8 cellular contexts compared by ENCODE assay signal in the genomic region with DNA sequence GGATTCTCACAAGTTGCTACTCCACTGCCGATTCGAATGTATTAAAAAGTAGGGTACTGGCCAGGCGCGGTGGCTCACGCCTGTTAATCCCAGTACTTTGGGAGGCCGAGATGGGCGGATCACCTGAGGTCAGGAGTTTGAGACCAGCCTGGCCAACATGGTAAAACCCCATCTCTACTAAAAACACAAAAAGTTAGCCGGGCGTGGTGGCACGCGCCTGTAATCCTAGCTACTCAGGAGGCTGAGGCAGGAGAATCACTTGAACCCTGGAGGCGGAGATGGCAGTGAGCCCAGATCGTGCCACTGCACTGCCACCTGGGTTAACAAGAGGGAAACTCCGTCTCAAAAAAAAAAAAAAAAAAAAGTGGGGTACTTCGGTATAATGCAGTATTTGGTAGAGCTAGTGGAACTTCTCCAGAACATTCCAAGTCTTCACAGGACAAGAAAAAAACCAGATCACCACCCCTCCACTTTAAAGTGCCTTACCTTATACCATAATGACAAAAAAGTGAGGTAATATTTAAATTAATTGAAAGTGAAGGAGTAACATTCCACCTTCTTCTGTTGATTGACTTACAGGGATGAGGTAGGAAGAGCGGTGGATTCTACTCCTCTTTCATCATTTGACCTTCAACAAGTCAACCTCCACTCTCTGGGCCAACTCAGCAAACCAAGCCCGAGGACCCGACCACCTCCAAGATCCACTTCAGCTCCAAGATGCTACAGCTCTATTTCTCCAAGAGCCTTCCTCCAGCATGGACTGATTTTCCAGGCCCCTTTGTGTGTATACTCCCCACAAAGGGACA. TPM values are rescaled to one million over a fixed set of nuclear protein-coding genes. Genes with fewer than 3 reads are reported as not detected.
A peak's percentile ranks its signal among the peaks of the same experiment; 100 is the strongest.
DNase-seq lines count a peak whose midpoint lies in the region; TF ChIP-seq lines count a peak whose summit lies in the region.

No MANE protein-coding gene starts in this region.

- peaks cover 7% of the 10 kb centered on the region for H3K36me3 Mint-ChIP-seq in endothelial cell (ENCODE audit: low read depth, unreplicated experiment)

- H3K9me3 ChIP-seq in HEK293 (ENCODE audit: control insufficient read depth, insufficient read depth, low read depth, low read length) (no peaks in the 10 kb centered on the region), neutrophil (no peaks in the 10 kb centered on the region)

- POLR2A ChIA-PET in HEK293 (lab: Yijun Ruan, JAX), result interaction anchor here (0.7 to 1.4 kb wide), 3 partner anchors 15 to 58 kb away, joined by 3 to 4 read pairs (median 4); partner anchors contain the start of gene TBL2
- POLR2A ChIA-PET in GM10248 (lab: Yijun Ruan, JAX), result interaction anchor here (0.7 kb wide), 1 partner anchor 81 kb away, joined by 5 read pairs; no protein-coding TSS in a partner anchor

- H3K9me3 Mint-ChIP-seq in endothelial cell (ENCODE audit: unreplicated experiment), result no peaks in the 10 kb centered on the region

- peak; percentile 6 for DNase-seq in UCSD-AML1 (lab: John Stamatoyannopoulos, UW; ENCODE audit: unreplicated experiment)
- DNase-seq in endothelial cell (ENCODE audit: low spot score), result no peak
- DNase-seq in NK-92 treated with Interleukin-12 subunit alpha and Interleukin-12 subunit beta, amount 100 ng/mL, for 24 hours (lab: John Stamatoyannopoulos, UW), result no peak
- no peak for DNase-seq in GM10248 (ENCODE audit: extremely low spot score)
- no peak for DNase-seq in DMS153 (lab: John Stamatoyannopoulos, UW)
- DNase-seq in NCI-H128 (lab: John Stamatoyannopoulos, UW; ENCODE audit: unreplicated experiment), result no peak

- H3K27me3 ChIP-seq in neutrophil, result no peaks in the 10 kb centered on the region

- H3K27ac ChIP-seq in HEK293 (ENCODE audit: extremely low read depth, low read depth, low read length) (peak overlapping the region; percentile 99; the same call in 1 of the 2 replicates), neutrophil (peak overlapping the region; percentile 85)

- CTCF ChIA-PET in HEK293 (lab: Yijun Ruan, JAX), result interaction anchor here (0.6 to 1.4 kb wide), 2 partner anchors 205 to 317 kb away, joined by 3 read pairs; no protein-coding TSS in a partner anchor
- CTCF ChIA-PET in GM10248 (lab: Yijun Ruan, JAX), result interaction anchor here (1.3 to 3.9 kb wide), 4 partner anchors 10 to 195 kb away, joined by 3 to 15 read pairs (median 4); no protein-coding TSS in a partner anchor

- H3K27ac Mint-ChIP-seq in endothelial cell (ENCODE audit: unreplicated experiment), result peak overlapping the region; percentile 44

- TF ChIP-seq CTCF in HEK293 (tag by site-specific recombination; IDR thresholded peaks at IDR 0.05), result no peak
- TF ChIP-seq CTCF in endothelial cell (IDR thresholded peaks at IDR 0.05; ENCODE audit: unreplicated experiment), result no peak
- TF ChIP-seq CTCF in neutrophil (IDR thresholded peaks at IDR 0.05), result no peak
- TF ChIP-seq CTCF in GM10248 (IDR thresholded peaks at IDR 0.05; ENCODE audit: control extremely low read depth, extremely low read depth, low read depth, missing control alignments), result no peak

- peaks cover 3% of the 10 kb centered on the region for H3K27me3 Mint-ChIP-seq in endothelial cell (ENCODE audit: unreplicated experiment)

- peaks cover 23 to 44% of the 10 kb centered on the region in 2 experiments; a peak in 2 of 3 replicates for H3K36me3 ChIP-seq in HEK293 (ENCODE audit: control insufficient read depth in 2 of 2, insufficient read depth in 1 of 2, low read length in 2 of 2)
- peaks cover 6% of the 10 kb centered on the region for H3K36me3 ChIP-seq in neutrophil

- peaks cover 32% of the 10 kb centered on the region for H3K4me1 Mint-ChIP-seq in endothelial cell (ENCODE audit: unreplicated experiment)

- H3K4me1 ChIP-seq in HEK293 (ENCODE audit: control insufficient read depth, insufficient read depth, low read length) (no peaks in the 10 kb centered on the region), neutrophil (ENCODE audit: control insufficient read depth in 1 of 2, insufficient read depth in 1 of 2, low read depth in 1 of 2, low read length in 1 of 2) (peaks cover 31% of the 10 kb centered on the region in 2 experiments)

- peak overlapping the region; percentile 95 for H3K4me3 Mint-ChIP-seq in endothelial cell (ENCODE audit: unreplicated experiment)

- peak overlapping the region; percentile 93 for H3K4me3 ChIP-seq in HEK293 (ENCODE audit: low read depth, low read length)
- H3K4me3 ChIP-seq in neutrophil (ENCODE audit: low read depth in 1 of 2, low read length in 1 of 2), result no peak overlapping the region

TF ChIP-seq in HEK293, 187 proteins besides CTCF, POLR2A, EP300 and RAD21 (continues in another document):
- TF ChIP-seq ZNF266 (tag by site-specific recombination; IDR thresholded peaks at IDR 0.05; ENCODE audit: low read depth), result no peak
- TF ChIP-seq, protein P1, sequence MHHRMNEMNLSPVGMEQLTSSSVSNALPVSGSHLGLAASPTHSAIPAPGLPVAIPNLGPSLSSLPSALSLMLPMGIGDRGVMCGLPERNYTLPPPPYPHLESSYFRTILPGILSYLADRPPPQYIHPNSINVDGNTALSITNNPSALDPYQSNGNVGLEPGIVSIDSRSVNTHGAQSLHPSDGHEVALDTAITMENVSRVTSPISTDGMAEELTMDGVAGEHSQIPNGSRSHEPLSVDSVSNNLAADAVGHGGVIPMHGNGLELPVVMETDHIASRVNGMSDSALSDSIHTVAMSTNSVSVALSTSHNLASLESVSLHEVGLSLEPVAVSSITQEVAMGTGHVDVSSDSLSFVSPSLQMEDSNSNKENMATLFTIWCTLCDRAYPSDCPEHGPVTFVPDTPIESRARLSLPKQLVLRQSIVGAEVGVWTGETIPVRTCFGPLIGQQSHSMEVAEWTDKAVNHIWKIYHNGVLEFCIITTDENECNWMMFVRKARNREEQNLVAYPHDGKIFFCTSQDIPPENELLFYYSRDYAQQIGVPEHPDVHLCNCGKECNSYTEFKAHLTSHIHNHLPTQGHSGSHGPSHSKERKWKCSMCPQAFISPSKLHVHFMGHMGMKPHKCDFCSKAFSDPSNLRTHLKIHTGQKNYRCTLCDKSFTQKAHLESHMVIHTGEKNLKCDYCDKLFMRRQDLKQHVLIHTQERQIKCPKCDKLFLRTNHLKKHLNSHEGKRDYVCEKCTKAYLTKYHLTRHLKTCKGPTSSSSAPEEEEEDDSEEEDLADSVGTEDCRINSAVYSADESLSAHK (tag by site-specific recombination; IDR thresholded peaks at IDR 0.05), result no peak
- TF ChIP-seq SP3 (tag by site-specific recombination; IDR thresholded peaks at IDR 0.05), result no peak
- TF ChIP-seq, protein P2, sequence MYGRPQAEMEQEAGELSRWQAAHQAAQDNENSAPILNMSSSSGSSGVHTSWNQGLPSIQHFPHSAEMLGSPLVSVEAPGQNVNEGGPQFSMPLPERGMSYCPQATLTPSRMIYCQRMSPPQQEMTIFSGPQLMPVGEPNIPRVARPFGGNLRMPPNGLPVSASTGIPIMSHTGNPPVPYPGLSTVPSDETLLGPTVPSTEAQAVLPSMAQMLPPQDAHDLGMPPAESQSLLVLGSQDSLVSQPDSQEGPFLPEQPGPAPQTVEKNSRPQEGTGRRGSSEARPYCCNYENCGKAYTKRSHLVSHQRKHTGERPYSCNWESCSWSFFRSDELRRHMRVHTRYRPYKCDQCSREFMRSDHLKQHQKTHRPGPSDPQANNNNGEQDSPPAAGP (tag by site-specific recombination; IDR thresholded peaks at IDR 0.05), result no peak
- no peak for TF ChIP-seq ZNF239 (tag by site-specific recombination; IDR thresholded peaks at IDR 0.05)
- no peak for TF ChIP-seq ZNF350 (tag by site-specific recombination; IDR thresholded peaks at IDR 0.05)
- no peak for TF ChIP-seq GLIS2 (tag by site-specific recombination; IDR thresholded peaks at IDR 0.05)
- peak; percentile 68; the same call in 1 of the 2 replicates for TF ChIP-seq ZNF362 (tag by site-specific recombination; IDR thresholded peaks at IDR 0.05)
- no peak for TF ChIP-seq TCF7L2 (IDR thresholded peaks at IDR 0.05; ENCODE audit: borderline replicate concordance, low read depth, low read length)
- TF ChIP-seq ZNF202 (tag by site-specific recombination; IDR thresholded peaks at IDR 0.05; ENCODE audit: borderline replicate concordance), result no peak
- TF ChIP-seq ZNF302 (tag by site-specific recombination; IDR thresholded peaks at IDR 0.05; ENCODE audit: low read depth), result no peak
- no peak for TF ChIP-seq BCL11A (tag by site-specific recombination; IDR thresholded peaks at IDR 0.05; ENCODE audit: low read depth)
- peak; percentile 47; the same call in 1 of the 2 replicates for TF ChIP-seq ZBTB17 (tag by site-specific recombination; IDR thresholded peaks at IDR 0.05)
- TF ChIP-seq ZNF664 (tag by site-specific recombination; IDR thresholded peaks at IDR 0.05), result no peak
- TF ChIP-seq PRDM1 (tag by site-specific recombination; IDR thresholded peaks at IDR 0.05), result peak; percentile 57
- no peak for TF ChIP-seq HOXD13 (CRISPR knock-in tag; IDR thresholded peaks at IDR 0.05; ENCODE audit: borderline replicate concordance)
- 0 out of 2 replicates have a peak, but pooled peaks have one; percentile 21 for TF ChIP-seq IKZF3 (tag by site-specific recombination; IDR thresholded peaks at IDR 0.05)
- peak; percentile 79 for TF ChIP-seq OSR2 (tag by site-specific recombination; IDR thresholded peaks at IDR 0.05)
- TF ChIP-seq ZNF747 (tag by site-specific recombination; IDR thresholded peaks at IDR 0.05), result no peak
- no peak for TF ChIP-seq REPIN1 (tag by site-specific recombination; IDR thresholded peaks at IDR 0.05; ENCODE audit: low read depth)
- TF ChIP-seq KLF16 (tag by site-specific recombination; IDR thresholded peaks at IDR 0.05), result no peak
- no peak for TF ChIP-seq ZNF529 (tag by site-specific recombination; IDR thresholded peaks at IDR 0.05; ENCODE audit: insufficient replicate concordance)
- no peak for TF ChIP-seq ZNF121 (tag by site-specific recombination; IDR thresholded peaks at IDR 0.05)
- no peak for TF ChIP-seq ZNF19 (tag by site-specific recombination; IDR thresholded peaks at IDR 0.05; ENCODE audit: low read depth)
- TF ChIP-seq ZBTB21 (tag by site-specific recombination; IDR thresholded peaks at IDR 0.05), result no peak

RNA-seq across cellular contexts. Expression of gene BAZ1B, which starts 2.0 kb away (rescaled TPM):
- 56.5 TPM for total RNA-seq in endothelial cell (ENCODE audit: unreplicated experiment)

RNA-seq across cellular contexts. Expression of gene BCL7B, which starts 37.4 kb away (rescaled TPM):
- total RNA-seq in endothelial cell (ENCODE audit: unreplicated experiment), result 38.6 TPM

RNA-seq across cellular contexts. Expression of gene TBL2, which starts 58.3 kb away (rescaled TPM):
- 22.4 TPM for total RNA-seq in endothelial cell (ENCODE audit: unreplicated experiment)
